14 cellular contexts compared by ENCODE assay signal in the genomic region with DNA sequence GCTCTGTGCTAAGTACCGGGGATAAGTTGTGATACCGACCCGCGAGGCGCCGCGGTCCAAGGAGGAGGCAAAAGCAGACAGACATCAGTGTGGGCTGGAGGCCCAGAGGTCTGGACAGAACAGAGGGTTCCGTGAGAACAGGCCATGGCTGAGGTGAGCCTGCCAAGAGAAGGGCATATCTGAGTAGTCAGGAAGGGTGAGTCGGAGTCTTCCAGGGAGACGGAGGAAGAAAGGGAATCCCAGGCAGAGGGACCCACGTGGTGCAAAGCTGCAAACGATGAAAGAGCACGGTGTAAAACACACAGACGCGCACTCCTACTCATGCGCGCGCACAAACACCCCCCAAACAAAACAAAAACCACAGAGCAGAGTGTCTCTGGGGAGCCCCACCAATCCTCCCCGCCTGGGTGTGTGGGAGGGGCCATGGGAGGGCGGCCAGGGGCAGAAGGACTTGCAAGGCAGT. TPM values are rescaled to one million over a fixed set of nuclear protein-coding genes. Genes with fewer than 3 reads are reported as not detected.
A peak's percentile ranks its signal among the peaks of the same experiment; 100 is the strongest.
DNase-seq lines count a peak whose midpoint lies in the region; ATAC-seq, FAIRE-seq and TF ChIP-seq lines count a peak whose summit lies in the region.
"Had no signal": no experiment of that assay in that cellular context is flagged by ENCODE, and none has a peak within 500 bp of the region (broad histone marks: within the 10 kb centered on the region; RNA-seq: fewer than 3 reads in every experiment).

No MANE protein-coding gene starts in this region.

- no peaks in the 10 kb centered on the region for H3K36me3 Mint-ChIP-seq in neural crest cell (ENCODE audit: low read depth)
- H3K36me3 Mint-ChIP-seq: CD8-positive, alpha-beta memory T cell had no signal

- no peak overlapping the region for H3K4me3 Mint-ChIP-seq in neural crest cell
- H3K4me3 Mint-ChIP-seq: activated naive CD8-positive, alpha-beta T cell treated with anti-CD3 and anti-CD28 coated beads, Interleukin-2, amount 50 U/mL, for 24 hours; CD8-positive, alpha-beta memory T cell had no signal

- TF ChIP-seq CTCF in DND-41 (IDR thresholded peaks at IDR 0.05; ENCODE audit: borderline replicate concordance, extremely low read depth, low read length, poor library complexity, severe bottlenecking) (no peak), brain microvascular endothelial cell (IDR thresholded peaks at IDR 0.05; ENCODE audit: low read depth, low read length, missing control alignments) (no peak), neural crest cell (conservative IDR thresholded peaks at IDR 0.05) (no peak)

- in situ Hi-C loops in brain microvascular endothelial cell (cut with HindIII; ENCODE audit: low pct_ligation_motif_present, low sequenced_read_pairs): no loop called here

- H3K4me2 ChIP-seq in DND-41 (ENCODE audit: insufficient read depth, low read length): no peak overlapping the region

- no peak overlapping the region for H2AFZ ChIP-seq in DND-41 (ENCODE audit: low read depth, low read length)

- no peak for ATAC-seq in DND-41 (ENCODE audit: insufficient read depth, low read depth)
- no peak for ATAC-seq in HG03521 (IDR thresholded peaks at IDR 0.05; ENCODE audit: unreplicated experiment)
- no peak for ATAC-seq in HG02970 (IDR thresholded peaks at IDR 0.05; ENCODE audit: low FRiP score, unreplicated experiment)
- ATAC-seq: activated naive CD8-positive, alpha-beta T cell treated with anti-CD3 and anti-CD28 coated beads, Interleukin-2, amount 50 U/mL, for 24 hours; esophagus mucosa had no signal

- H3K36me3 ChIP-seq in DND-41 (ENCODE audit: insufficient read depth, low read length) (no peaks in the 10 kb centered on the region), brain microvascular endothelial cell (replicated peaks) (no peaks in the 10 kb centered on the region)
- H3K36me3 ChIP-seq: colonic mucosa had no signal

- no peak overlapping the region for H3K9ac ChIP-seq in DND-41 (ENCODE audit: low read depth, low read length)

- no peaks in the 10 kb centered on the region for H3K9me3 ChIP-seq in DND-41 (ENCODE audit: insufficient read depth, low read length, severe bottlenecking)
- H3K9me3 ChIP-seq: colonic mucosa had no signal

- H3K4me3 ChIP-seq in DND-41 (ENCODE audit: low read depth in 1 of 2, low read length in 2 of 2): no peak overlapping the region
- H3K4me3 ChIP-seq in brain microvascular endothelial cell (ENCODE audit: low read depth, low read length): no peak overlapping the region
- H3K4me3 ChIP-seq: colonic mucosa had no signal

- peak overlapping the region; percentile 16 for H3K27ac Mint-ChIP-seq in neural crest cell (ENCODE audit: unreplicated experiment)
- H3K27ac Mint-ChIP-seq: activated naive CD8-positive, alpha-beta T cell treated with anti-CD3 and anti-CD28 coated beads, Interleukin-2, amount 50 U/mL, for 24 hours had no signal

- H3K27me3 ChIP-seq in DND-41 (ENCODE audit: insufficient read depth, low read length, poor library complexity) (peaks cover 4% of the 10 kb centered on the region), brain microvascular endothelial cell (replicated peaks) (no peaks in the 10 kb centered on the region)
- H3K27me3 ChIP-seq: colonic mucosa had no signal

- FAIRE-seq in HTR-8/SVneo (lab: Jason Lieb, UNC): peak; percentile 31

- H3K4me1 Mint-ChIP-seq in neural crest cell: peaks cover 57% of the 10 kb centered on the region
- H3K4me1 Mint-ChIP-seq: activated naive CD8-positive, alpha-beta T cell treated with anti-CD3 and anti-CD28 coated beads, Interleukin-2, amount 50 U/mL, for 24 hours; CD8-positive, alpha-beta memory T cell had no signal

- no peaks in the 10 kb centered on the region for H4K20me1 ChIP-seq in DND-41 (ENCODE audit: insufficient read depth, low read length)

- H3K4me1 ChIP-seq in DND-41 (ENCODE audit: insufficient read depth, low read length): no peaks in the 10 kb centered on the region
- H3K4me1 ChIP-seq: colonic mucosa had no signal

- no peaks in the 10 kb centered on the region for H3K9me3 Mint-ChIP-seq in neural crest cell
- H3K9me3 Mint-ChIP-seq: activated naive CD8-positive, alpha-beta T cell treated with anti-CD3 and anti-CD28 coated beads, Interleukin-2, amount 50 U/mL, for 24 hours; CD8-positive, alpha-beta memory T cell had no signal

- H3K27ac ChIP-seq in DND-41 (ENCODE audit: low read length): no peak overlapping the region
- H3K27ac ChIP-seq in brain microvascular endothelial cell: no peak overlapping the region
- H3K27ac ChIP-seq: colonic mucosa had no signal

- DNase-seq in DND-41: peak; percentile 25
- no peak for DNase-seq in HTR-8/SVneo (ENCODE audit: insufficient read length, low spot score)
- DNase-seq in brain microvascular endothelial cell: peak; percentile 24
- DNase-seq in neural crest cell (ENCODE audit: low read depth, low spot score): no peak
- DNase-seq in foreskin melanocyte: no peak
- DNase-seq in stimulated activated CD4-positive, alpha-beta T cell treated with anti-CD3 and anti-CD28 coated beads, Interleukin-2, amount 100 ng/mL, for 24 hours: no peak
- DNase-seq: activated CD4-positive, CD25-positive, alpha-beta regulatory T cell; activated naive CD8-positive, alpha-beta T cell treated with anti-CD3 and anti-CD28 coated beads, Interleukin-2, amount 50 U/mL, for 24 hours; CD8-positive, alpha-beta memory T cell; colonic mucosa; Kasumi-1 had no signal

- H3K27me3 Mint-ChIP-seq in neural crest cell (ENCODE audit: low read depth): peaks cover 11% of the 10 kb centered on the region

- no peaks in the 10 kb centered on the region for H3K79me2 ChIP-seq in DND-41 (ENCODE audit: insufficient read depth, low read length)

RNA-seq across cellular contexts. Expression of a gene that starts 18.1 kb away (rescaled TPM):
- 17.7 and 18.7 TPM in 2 replicates for total RNA-seq in neural crest cell

RNA-seq across cellular contexts. Expression of a gene that starts 58.2 kb away (rescaled TPM):
- 46.8 and 52.8 TPM in 2 replicates for total RNA-seq in neural crest cell

Comparison
In these comparisons a context has a peak if more than half of its experiments do, and no peak if none do; other contexts are left out.
1. DNase-seq: peak in DND-41 (single experiment) and brain microvascular endothelial cell (single experiment); none in HTR-8/SVneo (single experiment), neural crest cell (single experiment), foreskin melanocyte (single experiment) and stimulated activated CD4-positive, alpha-beta T cell treated with anti-CD3 and anti-CD28 coated beads, Interleukin-2, amount 100 ng/mL, for 24 hours (0 of 2).